Comparison of ENCODE assay signal across 20 cellular contexts in the genomic region with DNA sequence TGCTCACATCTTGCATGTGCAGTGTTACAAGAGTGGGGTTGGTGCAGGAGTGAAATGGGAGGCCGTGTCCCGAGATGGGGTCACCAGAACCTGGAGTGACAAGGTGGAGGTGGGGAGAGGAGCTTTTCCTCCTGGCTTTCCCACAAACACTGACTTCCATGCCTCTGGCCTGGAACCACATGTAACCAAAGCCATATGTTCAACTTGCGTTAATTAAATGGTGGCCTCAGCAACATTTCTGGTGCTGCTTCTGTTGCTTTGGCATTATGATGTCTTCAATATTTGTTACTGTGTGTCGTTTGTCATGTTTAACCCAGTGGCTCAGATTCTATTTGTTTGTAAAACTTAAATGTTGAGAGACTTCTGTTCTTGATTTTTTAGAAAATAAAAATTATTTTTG.
"Had no signal": no experiment of that assay in that cellular context is flagged by ENCODE, and none has a peak within 500 bp of the region (broad histone marks: within the 10 kb centered on the region; RNA-seq: fewer than 3 reads in every experiment).

No MANE protein-coding gene starts in this region.

- H3K27me3 ChIP-seq: ovary, right atrium auricular region, testis had no signal

- DNase-seq: activated CD4-positive, alpha-beta T cell treated with anti-CD3 and anti-CD28 coated beads, Interleukin-2, amount 10 ng/mL, durations not matched to agents 7 days and 5 days; activated CD4-positive, CD25-positive, alpha-beta regulatory T cell treated with anti-CD3 and anti-CD28 coated beads, Interleukin-2, amount 50 U/mL, for 72 hours; activated CD8-positive, alpha-beta T cell treated with anti-CD3 and anti-CD28 coated beads, Interleukin-2, amount 10 ng/mL, durations not matched to agents 7 days and 5 days; amygdala; cerebellar nuclear complex; cortex of kidney; head of caudate nucleus; islet precursor cell; left cardiac atrium; ovary; stimulated activated CD4-positive, alpha-beta T cell treated with anti-CD3 and anti-CD28 coated beads, Interleukin-12 subunit alpha, Interleukin-12 subunit beta, amount 100 ng/mL, for 4 hours; stimulated activated CD4-positive, alpha-beta T cell treated with anti-CD3 and anti-CD28 coated beads, Interleukin-1b, Interleukin-23, amount 100 ng/mL, for 48 hours; stimulated activated naive B cell treated with anti-CD40 and anti-IgM and Interleukin-4, amounts not matched to agents 10 μg/mL and 1 μg/mL and 100 μg/mL, for 72 hours; testis had no signal

- H3K4me3 Mint-ChIP-seq: activated CD4-positive, alpha-beta T cell treated with anti-CD3 and anti-CD28 coated beads, Interleukin-2, amount 10 ng/mL, durations not matched to agents 7 days and 5 days; activated CD8-positive, alpha-beta T cell treated with anti-CD3 and anti-CD28 coated beads, Interleukin-2, amount 10 ng/mL, durations not matched to agents 7 days and 5 days; activated T-helper 1 cell treated with anti-CD3 and anti-CD28 coated beads, Interleukin-12 subunit alpha, Interleukin-12 subunit beta, Interleukin-2, Interleukin-4 antibody, amounts not matched to agents 30 ng/mL and 10 ng/mL and 1 ng/mL, durations not matched to agents 14 hours and 24 hours and 36 hours; natural killer cell treated with Interleukin-12 subunit alpha and Interleukin-12 subunit beta and Interleukin-15 and Interleukin-18, amount 100 ng/mL, for 72 hours; stimulated activated naive B cell treated with anti-CD40 and anti-IgM and Interleukin-4, amounts not matched to agents 10 μg/mL and 1 μg/mL and 100 μg/mL, for 72 hours had no signal

- H3K27me3 Mint-ChIP-seq: activated CD4-positive, alpha-beta T cell treated with anti-CD3 and anti-CD28 coated beads, Interleukin-2, amount 10 ng/mL, durations not matched to agents 7 days and 5 days; natural killer cell treated with Interleukin-12 subunit alpha and Interleukin-12 subunit beta and Interleukin-15 and Interleukin-18, amount 100 ng/mL, for 72 hours; stimulated activated naive B cell treated with anti-CD40 and anti-IgM and Interleukin-4, amounts not matched to agents 10 μg/mL and 1 μg/mL and 100 μg/mL, for 72 hours had no signal

- H3K9me3 ChIP-seq: neutrophil, ovary, prostate gland, right atrium auricular region, testis had no signal

- H3K9me3 Mint-ChIP-seq: activated CD4-positive, alpha-beta T cell treated with anti-CD3 and anti-CD28 coated beads, Interleukin-2, amount 10 ng/mL, durations not matched to agents 7 days and 5 days; activated naive CD4-positive, alpha-beta T cell treated with anti-CD3 and anti-CD28 coated beads, Interleukin-2, amount 50 U/mL, for 72 hours; activated T-helper 1 cell treated with anti-CD3 and anti-CD28 coated beads, Interleukin-12 subunit alpha, Interleukin-12 subunit beta, Interleukin-2, Interleukin-4 antibody, amounts not matched to agents 30 ng/mL and 10 ng/mL and 1 ng/mL, durations not matched to agents 14 hours and 24 hours and 36 hours; natural killer cell treated with Interleukin-12 subunit alpha and Interleukin-12 subunit beta and Interleukin-15 and Interleukin-18, amount 100 ng/mL, for 72 hours; stimulated activated naive B cell treated with anti-CD40 and anti-IgM and Interleukin-4, amounts not matched to agents 10 μg/mL and 1 μg/mL and 100 μg/mL, for 72 hours had no signal

- H3K27ac ChIP-seq: neutrophil, ovary, prostate gland, right atrium auricular region, testis had no signal

- H3K36me3 ChIP-seq: neutrophil, ovary, prostate gland, right atrium auricular region had no signal

- H3K4me1 ChIP-seq: prostate gland had no signal

- H3K27ac Mint-ChIP-seq: activated CD4-positive, alpha-beta T cell treated with anti-CD3 and anti-CD28 coated beads, Interleukin-2, amount 10 ng/mL, durations not matched to agents 7 days and 5 days; activated CD8-positive, alpha-beta T cell treated with anti-CD3 and anti-CD28 coated beads, Interleukin-2, amount 10 ng/mL, durations not matched to agents 7 days and 5 days; activated naive CD4-positive, alpha-beta T cell treated with anti-CD3 and anti-CD28 coated beads, Interleukin-2, amount 50 U/mL, for 72 hours; activated T-helper 1 cell treated with anti-CD3 and anti-CD28 coated beads, Interleukin-12 subunit alpha, Interleukin-12 subunit beta, Interleukin-2, Interleukin-4 antibody, amounts not matched to agents 30 ng/mL and 10 ng/mL and 1 ng/mL, durations not matched to agents 14 hours and 24 hours and 36 hours; stimulated activated naive B cell treated with anti-CD40 and anti-IgM and Interleukin-4, amounts not matched to agents 10 μg/mL and 1 μg/mL and 100 μg/mL, for 72 hours had no signal

- H3K4me3 ChIP-seq: ovary, prostate gland, right atrium auricular region, testis had no signal

- ATAC-seq: activated CD8-positive, alpha-beta T cell treated with anti-CD3 and anti-CD28 coated beads, Interleukin-2, amount 10 ng/mL, durations not matched to agents 7 days and 5 days; activated naive CD4-positive, alpha-beta T cell treated with anti-CD3 and anti-CD28 coated beads, Interleukin-2, amount 50 U/mL, for 72 hours; left cardiac atrium; natural killer cell treated with Interleukin-12 subunit alpha and Interleukin-12 subunit beta and Interleukin-15 and Interleukin-18, amount 100 ng/mL, for 72 hours; stimulated activated naive B cell treated with anti-CD40 and anti-IgM and Interleukin-4, amounts not matched to agents 10 μg/mL and 1 μg/mL and 100 μg/mL, for 72 hours had no signal
